Comparison of ENCODE assay signal across 8 cellular contexts in genomic region chr1:225866061-225866844, GRCh38. TPM values are rescaled to one million over a fixed set of nuclear protein-coding genes. Genes with fewer than 3 reads are reported as not detected.
DNase-seq lines count a peak whose midpoint lies in the region; ATAC-seq lines count a peak whose summit lies in the region.

No MANE protein-coding gene starts in this region.

- peak overlapping the region; percentile 36 for H3K27ac ChIP-seq in substantia nigra (ENCODE audit: low read depth, low read length, poor library complexity, severe bottlenecking)

- no peaks in the 10 kb centered on the region for H3K9me3 Mint-ChIP-seq in memory B cell

- H3K27ac Mint-ChIP-seq in memory B cell, result peak overlapping the region; percentile 35

- ATAC-seq in GM18868 (IDR thresholded peaks at IDR 0.05; ENCODE audit: unreplicated experiment) (peak; percentile 84), memory B cell (ENCODE audit: low read depth) (peak; percentile 92), esophagus mucosa (no peak)

- peak; percentile 29 for DNase-seq in NAMALWA (ENCODE audit: low spot score)
- DNase-seq in activated T-cell treated with anti-CD3 and anti-CD28 coated beads for 4 hours, result peak; percentile 70
- no peak for DNase-seq in memory B cell (ENCODE audit: low spot score in 2 of 2)
- DNase-seq in substantia nigra (lab: John Stamatoyannopoulos, UW), result no peak
- DNase-seq in H4 (ENCODE audit: low spot score), result no peak
- DNase-seq in NCI-H774 (lab: John Stamatoyannopoulos, UW), result no peak

- no peaks in the 10 kb centered on the region for H3K27me3 Mint-ChIP-seq in memory B cell

- H3K4me3 Mint-ChIP-seq in memory B cell, result no peak overlapping the region

- H3K4me1 Mint-ChIP-seq in memory B cell, result peaks cover 12% of the 10 kb centered on the region

- peaks cover 29% of the 10 kb centered on the region for H3K36me3 Mint-ChIP-seq in memory B cell

RNA-seq across cellular contexts. Expression of gene TMEM63A, which starts 15.9 kb away (rescaled TPM):
- 4.0 and 6.8 TPM in 2 replicates for total RNA-seq in H4 (2014; rRNA removed; shearing (Covaris generic))
- 23.0 TPM for total RNA-seq in esophagus mucosa

RNA-seq across cellular contexts. Expression of gene LEFTY1, which starts 22.7 kb away (rescaled TPM):
- 0.50 TPM in 1 of 2 replicates, not detected in the other for total RNA-seq in H4 (2014; rRNA removed; shearing (Covaris generic))
- total RNA-seq in esophagus mucosa, result not detected

RNA-seq across cellular contexts. Expression of gene EPHX1, which starts 56.3 kb away (rescaled TPM):
- total RNA-seq in H4 (2014; rRNA removed; shearing (Covaris generic)), result 106 and 153 TPM in 2 replicates
- total RNA-seq in esophagus mucosa, result 89.7 TPM

RNA-seq across cellular contexts. Expression of gene PYCR2, which starts 57.8 kb away (rescaled TPM):
- 37.2 and 38.6 TPM in 2 replicates for total RNA-seq in H4 (2014; rRNA removed; shearing (Covaris generic))
- 25.7 TPM for total RNA-seq in esophagus mucosa

Comparison
In these comparisons a context has a peak if more than half of its experiments do, and no peak if none do; other contexts are left out.
1. DNase-seq: peak in NAMALWA (single experiment) and activated T-cell treated with anti-CD3 and anti-CD28 coated beads for 4 hours (single experiment); none in memory B cell (0 of 2), substantia nigra (0 of 49), H4 (single experiment) and NCI-H774 (single experiment).